In genomic region chr2:219576505-219577388, GRCh38 we compare ENCODE assay signal across 1 cellular context.
A peak's percentile ranks its signal among the peaks of the same experiment; 100 is the strongest.
TF ChIP-seq lines count a peak whose summit lies in the region.

No MANE protein-coding gene starts in this region.

TF ChIP-seq in HepG2, 621 proteins besides CTCF, POLR2A, EP300 and RAD21 (continued from another document and continues in another):
- no peak; the same call in none of the 2 replicates for TF ChIP-seq ATF7 (IDR thresholded peaks at IDR 0.05)
- TF ChIP-seq ATF7 (CRISPR knock-in tag; IDR thresholded peaks at IDR 0.05), result no peak; the same call in none of the 2 replicates
- TF ChIP-seq, protein P1, sequence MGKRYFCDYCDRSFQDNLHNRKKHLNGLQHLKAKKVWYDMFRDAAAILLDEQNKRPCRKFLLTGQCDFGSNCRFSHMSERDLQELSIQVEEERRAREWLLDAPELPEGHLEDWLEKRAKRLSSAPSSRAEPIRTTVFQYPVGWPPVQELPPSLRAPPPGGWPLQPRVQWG (CRISPR knock-in tag; IDR thresholded peaks at IDR 0.05; ENCODE audit: borderline replicate concordance, low read depth), result no peak
- peak; percentile 92; the same call in 1 of the 2 replicates for TF ChIP-seq CHD4 (IDR thresholded peaks at IDR 0.05; ENCODE audit: borderline replicate concordance, low read length)
- TF ChIP-seq, protein P2, sequence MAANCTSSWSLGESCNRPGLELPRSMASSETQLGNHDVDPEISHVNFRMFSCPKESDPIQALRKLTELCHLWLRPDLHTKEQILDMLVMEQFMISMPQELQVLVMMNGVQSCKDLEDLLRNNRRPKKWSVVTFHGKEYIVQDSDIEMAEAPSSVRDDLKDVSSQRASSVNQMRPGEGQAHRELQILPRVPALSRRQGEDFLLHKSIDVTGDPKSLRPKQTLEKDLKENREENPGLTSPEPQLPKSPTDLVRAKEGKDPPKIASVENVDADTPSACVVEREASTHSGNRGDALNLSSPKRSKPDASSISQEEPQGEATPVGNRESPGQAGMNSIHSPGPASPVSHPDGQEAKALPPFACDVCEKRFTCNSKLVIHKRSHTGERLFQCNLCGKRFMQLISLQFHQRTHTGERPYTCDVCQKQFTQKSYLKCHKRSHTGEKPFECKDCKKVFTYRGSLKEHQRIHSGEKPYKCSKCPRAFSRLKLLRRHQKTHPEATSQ (CRISPR knock-in tag; IDR thresholded peaks at IDR 0.05; ENCODE audit: borderline replicate concordance), result peak; percentile 67; the same call in 1 of the 2 replicates
- TF ChIP-seq PHF5A (CRISPR knock-in tag; IDR thresholded peaks at IDR 0.05; ENCODE audit: low read depth, unreplicated experiment), result no peak
- TF ChIP-seq MAFF (IDR thresholded peaks at IDR 0.05; ENCODE audit: low read depth, low read length), result peak; percentile 95
- TF ChIP-seq, protein P3, sequence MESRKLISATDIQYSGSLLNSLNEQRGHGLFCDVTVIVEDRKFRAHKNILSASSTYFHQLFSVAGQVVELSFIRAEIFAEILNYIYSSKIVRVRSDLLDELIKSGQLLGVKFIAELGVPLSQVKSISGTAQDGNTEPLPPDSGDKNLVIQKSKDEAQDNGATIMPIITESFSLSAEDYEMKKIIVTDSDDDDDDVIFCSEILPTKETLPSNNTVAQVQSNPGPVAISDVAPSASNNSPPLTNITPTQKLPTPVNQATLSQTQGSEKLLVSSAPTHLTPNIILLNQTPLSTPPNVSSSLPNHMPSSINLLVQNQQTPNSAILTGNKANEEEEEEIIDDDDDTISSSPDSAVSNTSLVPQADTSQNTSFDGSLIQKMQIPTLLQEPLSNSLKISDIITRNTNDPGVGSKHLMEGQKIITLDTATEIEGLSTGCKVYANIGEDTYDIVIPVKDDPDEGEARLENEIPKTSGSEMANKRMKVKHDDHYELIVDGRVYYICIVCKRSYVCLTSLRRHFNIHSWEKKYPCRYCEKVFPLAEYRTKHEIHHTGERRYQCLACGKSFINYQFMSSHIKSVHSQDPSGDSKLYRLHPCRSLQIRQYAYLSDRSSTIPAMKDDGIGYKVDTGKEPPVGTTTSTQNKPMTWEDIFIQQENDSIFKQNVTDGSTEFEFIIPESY (CRISPR knock-in tag; IDR thresholded peaks at IDR 0.05), result peak; percentile 82; the same call in 1 of the 2 replicates
- TF ChIP-seq, protein P4, sequence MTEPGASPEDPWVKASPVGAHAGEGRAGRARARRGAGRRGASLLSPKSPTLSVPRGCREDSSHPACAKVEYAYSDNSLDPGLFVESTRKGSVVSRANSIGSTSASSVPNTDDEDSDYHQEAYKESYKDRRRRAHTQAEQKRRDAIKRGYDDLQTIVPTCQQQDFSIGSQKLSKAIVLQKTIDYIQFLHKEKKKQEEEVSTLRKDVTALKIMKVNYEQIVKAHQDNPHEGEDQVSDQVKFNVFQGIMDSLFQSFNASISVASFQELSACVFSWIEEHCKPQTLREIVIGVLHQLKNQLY (CRISPR knock-in tag; IDR thresholded peaks at IDR 0.05), result peak; percentile 70; the same call in 1 of the 2 replicates
- peak; percentile 64 for TF ChIP-seq MNT (IDR thresholded peaks at IDR 0.05)
- peak; percentile 74; the same call in 1 of the 2 replicates for TF ChIP-seq GATA4 (IDR thresholded peaks at IDR 0.05; ENCODE audit: borderline replicate concordance, low read depth)
- TF ChIP-seq, protein P5, sequence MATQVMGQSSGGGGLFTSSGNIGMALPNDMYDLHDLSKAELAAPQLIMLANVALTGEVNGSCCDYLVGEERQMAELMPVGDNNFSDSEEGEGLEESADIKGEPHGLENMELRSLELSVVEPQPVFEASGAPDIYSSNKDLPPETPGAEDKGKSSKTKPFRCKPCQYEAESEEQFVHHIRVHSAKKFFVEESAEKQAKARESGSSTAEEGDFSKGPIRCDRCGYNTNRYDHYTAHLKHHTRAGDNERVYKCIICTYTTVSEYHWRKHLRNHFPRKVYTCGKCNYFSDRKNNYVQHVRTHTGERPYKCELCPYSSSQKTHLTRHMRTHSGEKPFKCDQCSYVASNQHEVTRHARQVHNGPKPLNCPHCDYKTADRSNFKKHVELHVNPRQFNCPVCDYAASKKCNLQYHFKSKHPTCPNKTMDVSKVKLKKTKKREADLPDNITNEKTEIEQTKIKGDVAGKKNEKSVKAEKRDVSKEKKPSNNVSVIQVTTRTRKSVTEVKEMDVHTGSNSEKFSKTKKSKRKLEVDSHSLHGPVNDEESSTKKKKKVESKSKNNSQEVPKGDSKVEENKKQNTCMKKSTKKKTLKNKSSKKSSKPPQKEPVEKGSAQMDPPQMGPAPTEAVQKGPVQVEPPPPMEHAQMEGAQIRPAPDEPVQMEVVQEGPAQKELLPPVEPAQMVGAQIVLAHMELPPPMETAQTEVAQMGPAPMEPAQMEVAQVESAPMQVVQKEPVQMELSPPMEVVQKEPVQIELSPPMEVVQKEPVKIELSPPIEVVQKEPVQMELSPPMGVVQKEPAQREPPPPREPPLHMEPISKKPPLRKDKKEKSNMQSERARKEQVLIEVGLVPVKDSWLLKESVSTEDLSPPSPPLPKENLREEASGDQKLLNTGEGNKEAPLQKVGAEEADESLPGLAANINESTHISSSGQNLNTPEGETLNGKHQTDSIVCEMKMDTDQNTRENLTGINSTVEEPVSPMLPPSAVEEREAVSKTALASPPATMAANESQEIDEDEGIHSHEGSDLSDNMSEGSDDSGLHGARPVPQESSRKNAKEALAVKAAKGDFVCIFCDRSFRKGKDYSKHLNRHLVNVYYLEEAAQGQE (IDR thresholded peaks at IDR 0.05; ENCODE audit: borderline replicate concordance in 1 of 2, low read depth in 1 of 2, low read length in 2 of 2), result peak in 1 of 2 experiments; percentile 77; a peak in 2 of 4 replicates
- no peak for TF ChIP-seq CREB3 (CRISPR knock-in tag; IDR thresholded peaks at IDR 0.05)
- peak; percentile 86 for TF ChIP-seq SP4 (CRISPR knock-in tag; IDR thresholded peaks at IDR 0.05)
- TF ChIP-seq LBX2 (CRISPR knock-in tag; IDR thresholded peaks at IDR 0.05; ENCODE audit: borderline replicate concordance), result no peak
- TF ChIP-seq ESRRA (CRISPR knock-in tag; IDR thresholded peaks at IDR 0.05; ENCODE audit: low read depth), result peak; percentile 87; the same call in 1 of the 2 replicates
- TF ChIP-seq ZNF256 (CRISPR knock-in tag; conservative IDR thresholded peaks at IDR 0.05), result no peak
- TF ChIP-seq ZNF709 (CRISPR knock-in tag; IDR thresholded peaks at IDR 0.05), result peak; percentile 84; the same call in 1 of the 2 replicates
- TF ChIP-seq TFE3 (CRISPR knock-in tag; IDR thresholded peaks at IDR 0.05), result peak; percentile 82
- TF ChIP-seq, protein P6, sequence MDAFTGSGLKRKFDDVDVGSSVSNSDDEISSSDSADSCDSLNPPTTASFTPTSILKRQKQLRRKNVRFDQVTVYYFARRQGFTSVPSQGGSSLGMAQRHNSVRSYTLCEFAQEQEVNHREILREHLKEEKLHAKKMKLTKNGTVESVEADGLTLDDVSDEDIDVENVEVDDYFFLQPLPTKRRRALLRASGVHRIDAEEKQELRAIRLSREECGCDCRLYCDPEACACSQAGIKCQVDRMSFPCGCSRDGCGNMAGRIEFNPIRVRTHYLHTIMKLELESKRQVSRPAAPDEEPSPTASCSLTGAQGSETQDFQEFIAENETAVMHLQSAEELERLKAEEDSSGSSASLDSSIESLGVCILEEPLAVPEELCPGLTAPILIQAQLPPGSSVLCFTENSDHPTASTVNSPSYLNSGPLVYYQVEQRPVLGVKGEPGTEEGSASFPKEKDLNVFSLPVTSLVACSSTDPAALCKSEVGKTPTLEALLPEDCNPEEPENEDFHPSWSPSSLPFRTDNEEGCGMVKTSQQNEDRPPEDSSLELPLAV (CRISPR knock-in tag; conservative IDR thresholded peaks at IDR 0.05; ENCODE audit: low read depth), result no peak
- peak; percentile 93 to 98 for TF ChIP-seq MAFK (conservative IDR thresholded peaks at IDR 0.05 in 1 of 2, IDR thresholded peaks at IDR 0.05 in 1 of 2; ENCODE audit: low read length in 2 of 2)
- peak; percentile 92 for TF ChIP-seq FOXK1 (CRISPR knock-in tag; IDR thresholded peaks at IDR 0.05; ENCODE audit: borderline replicate concordance, low read depth)
- peak; percentile 67 for TF ChIP-seq ZMYM2 (CRISPR knock-in tag; IDR thresholded peaks at IDR 0.05)
- TF ChIP-seq HDAC6 (IDR thresholded peaks at IDR 0.05; ENCODE audit: low read depth, low read length), result no peak
- TF ChIP-seq BRF2 (CRISPR knock-in tag; IDR thresholded peaks at IDR 0.05), result no peak
- peak; percentile 81; the same call in 1 of the 2 replicates for TF ChIP-seq NR2F2 (IDR thresholded peaks at IDR 0.05; ENCODE audit: borderline replicate concordance, low read depth)
- peak; percentile 87 for TF ChIP-seq CREM (IDR thresholded peaks at IDR 0.05)
- TF ChIP-seq CREM (CRISPR knock-in tag; IDR thresholded peaks at IDR 0.05), result no peak
- TF ChIP-seq ZSCAN30 (CRISPR knock-in tag; IDR thresholded peaks at IDR 0.05), result no peak
- no peak for TF ChIP-seq IRX3 (CRISPR knock-in tag; IDR thresholded peaks at IDR 0.05; ENCODE audit: borderline replicate concordance, low read depth)
- TF ChIP-seq TCF7 (IDR thresholded peaks at IDR 0.05; ENCODE audit: low read depth), result no peak; the same call in 1 of the 2 replicates
- peak; percentile 83; the same call in 1 of the 2 replicates for TF ChIP-seq JUN (CRISPR knock-in tag; IDR thresholded peaks at IDR 0.05)
- TF ChIP-seq THAP7 (CRISPR knock-in tag; IDR thresholded peaks at IDR 0.05), result no peak
- peak; percentile 78; the same call in 1 of the 2 replicates for TF ChIP-seq RBAK (CRISPR knock-in tag; IDR thresholded peaks at IDR 0.05)
- TF ChIP-seq SNRNP70 (IDR thresholded peaks at IDR 0.05; ENCODE audit: low read depth, low read length), result no peak
- peak; percentile 58; the same call in 1 of the 2 replicates for TF ChIP-seq NR2C2 (CRISPR knock-in tag; IDR thresholded peaks at IDR 0.05; ENCODE audit: borderline replicate concordance)
- no peak for TF ChIP-seq HMGA1 (CRISPR knock-in tag; conservative IDR thresholded peaks at IDR 0.05)
- peak; percentile 35; the same call in 1 of the 2 replicates for TF ChIP-seq PBX2 (CRISPR knock-in tag; IDR thresholded peaks at IDR 0.05)
- TF ChIP-seq ZNF292 (CRISPR knock-in tag; IDR thresholded peaks at IDR 0.05; ENCODE audit: borderline replicate concordance, low read depth), result peak; percentile 100
